8 cellular contexts compared by ENCODE assay signal in genomic region chr10:68231916-68232315, GRCh38. TPM values are rescaled to one million over a fixed set of nuclear protein-coding genes. Genes with fewer than 3 reads are reported as not detected.
DNase-seq lines count a peak whose midpoint lies in the region; ATAC-seq lines count a peak whose summit lies in the region.

Gene ATOH7 (minus strand): TSS chr10:68232113. CDS start chr10:68231677, 436 bp downstream.

- H3K4me3 Mint-ChIP-seq in activated naive CD8-positive, alpha-beta T cell treated with anti-CD3 and anti-CD28 coated beads for 36 hours: peak within 1 kb of the TSS; percentile 77
- H3K4me3 Mint-ChIP-seq in stimulated activated naive CD8-positive, alpha-beta T cell treated with anti-CD3 and anti-CD28 coated beads, Interleukin-15, amount 100 ng/mL, for 72 hours: peak within 1 kb of the TSS; percentile 82

- H3K27ac Mint-ChIP-seq in activated naive CD8-positive, alpha-beta T cell treated with anti-CD3 and anti-CD28 coated beads for 36 hours: no peak within 1 kb of the TSS
- H3K27ac Mint-ChIP-seq in stimulated activated naive CD8-positive, alpha-beta T cell treated with anti-CD3 and anti-CD28 coated beads, Interleukin-15, amount 100 ng/mL, for 72 hours: no peak within 1 kb of the TSS

- no peaks in the 10 kb centered on the region for H3K9me3 Mint-ChIP-seq in activated naive CD8-positive, alpha-beta T cell treated with anti-CD3 and anti-CD28 coated beads for 36 hours
- H3K9me3 Mint-ChIP-seq in stimulated activated naive CD8-positive, alpha-beta T cell treated with anti-CD3 and anti-CD28 coated beads, Interleukin-15, amount 100 ng/mL, for 72 hours: no peaks in the 10 kb centered on the region

- no peak for ATAC-seq in stimulated activated naive CD8-positive, alpha-beta T cell treated with anti-CD3 and anti-CD28 coated beads, Interleukin-15, amount 100 ng/mL, for 72 hours

- peaks cover 8% of the 10 kb centered on the region for H3K4me1 Mint-ChIP-seq in activated naive CD8-positive, alpha-beta T cell treated with anti-CD3 and anti-CD28 coated beads for 36 hours
- H3K4me1 Mint-ChIP-seq in stimulated activated naive CD8-positive, alpha-beta T cell treated with anti-CD3 and anti-CD28 coated beads, Interleukin-15, amount 100 ng/mL, for 72 hours: peaks cover 12% of the 10 kb centered on the region

- H3K27me3 Mint-ChIP-seq in activated naive CD8-positive, alpha-beta T cell treated with anti-CD3 and anti-CD28 coated beads for 36 hours: peaks cover 43% of the 10 kb centered on the region
- H3K27me3 Mint-ChIP-seq in stimulated activated naive CD8-positive, alpha-beta T cell treated with anti-CD3 and anti-CD28 coated beads, Interleukin-15, amount 100 ng/mL, for 72 hours: peaks cover 56% of the 10 kb centered on the region

- DNase-seq in NCI-H2227 (lab: John Stamatoyannopoulos, UW; ENCODE audit: unreplicated experiment): peak; percentile 35
- DNase-seq in NCI-H2227 treated with DMSO at 0.1 percent for 48 hours (lab: John Stamatoyannopoulos, UW): no peak
- no peak for DNase-seq in activated naive CD8-positive, alpha-beta T cell treated with anti-CD3 and anti-CD28 coated beads for 36 hours
- DNase-seq in inferior parietal cortex (ENCODE audit: extremely low spot score): peak; percentile 42
- no peak for DNase-seq in stimulated activated naive CD8-positive, alpha-beta T cell treated with anti-CD3 and anti-CD28 coated beads, Interleukin-15, amount 100 ng/mL, for 72 hours
- no peak for DNase-seq in amniotic stem cell (lab: John Stamatoyannopoulos, UW)
- no peak for DNase-seq in CD1c-positive myeloid dendritic cell (ENCODE audit: extremely low spot score)
- DNase-seq in pons (ENCODE audit: low spot score): no peak

- H3K36me3 Mint-ChIP-seq in activated naive CD8-positive, alpha-beta T cell treated with anti-CD3 and anti-CD28 coated beads for 36 hours: no peaks in the 10 kb centered on the region

RNA-seq across cellular contexts. Expression of gene ATOH7, which starts in this region (rescaled TPM):
- not detected for total RNA-seq in activated naive CD8-positive, alpha-beta T cell treated with anti-CD3 and anti-CD28 coated beads for 36 hours

Comparison
In these comparisons a context has a peak if more than half of its experiments do, and no peak if none do; other contexts are left out.
1. DNase-seq: peak in NCI-H2227 (single experiment) and inferior parietal cortex (single experiment); none in NCI-H2227 treated with DMSO at 0.1 percent for 48 hours (single experiment), activated naive CD8-positive, alpha-beta T cell treated with anti-CD3 and anti-CD28 coated beads for 36 hours (single experiment), stimulated activated naive CD8-positive, alpha-beta T cell treated with anti-CD3 and anti-CD28 coated beads, Interleukin-15, amount 100 ng/mL, for 72 hours (0 of 2), amniotic stem cell (single experiment), CD1c-positive myeloid dendritic cell (single experiment) and pons (single experiment).